8 cellular contexts compared by ENCODE assay signal in genomic region chr21:35046880-35047229, GRCh38. TPM values are rescaled to one million over a fixed set of nuclear protein-coding genes. Genes with fewer than 3 reads are reported as not detected.
DNase-seq lines count a peak whose midpoint lies in the region; ATAC-seq and TF ChIP-seq lines count a peak whose summit lies in the region.

No MANE protein-coding gene starts in this region.

- ATAC-seq in GM23338 (no peak), T-cell (replicated peaks in 1 of 4) (no peak), mucosa of descending colon (no peak)

- H3K9me2 ChIP-seq in GM23338 (ENCODE audit: insufficient read depth): no peaks in the 10 kb centered on the region; the same call in 1 of the 2 replicates

- H3K9me3 Mint-ChIP-seq in GM23338 (peaks cover 3% of the 10 kb centered on the region; the same call in 1 of the 3 replicates), T-cell (no peaks in the 10 kb centered on the region)

- H3K4me2 ChIP-seq in GM23338: no peak overlapping the region

- H3K4me1 Mint-ChIP-seq in GM23338 (peaks cover 31% of the 10 kb centered on the region), T-cell (peaks cover 80 to 88% (median 82%) of the 10 kb centered on the region in 3 donors)

- H3K27me3 ChIP-seq in GM23338 (ENCODE audit: insufficient read depth): no peaks in the 10 kb centered on the region

- H3K4me3 Mint-ChIP-seq in GM23338: no peak overlapping the region
- peak overlapping the region; percentile 88 to 99 (median 97) for H3K4me3 Mint-ChIP-seq in T-cell

- intact Hi-C loops in mucosa of descending colon (cut with DNase I, micrococcal nuclease): loop anchor here in 1 of 2 donors (10.0 kb wide), 1 partner anchor 152 kb away; no protein-coding TSS in a partner anchor

- POLR2A ChIA-PET in T-cell (lab: Charles Lee): interaction anchor here (0.6 to 2.4 kb wide), 11 partner anchors 8 to 791 kb away, joined by 3 to 7 read pairs (median 3); no protein-coding TSS in a partner anchor

- no peak overlapping the region for H3K27ac Mint-ChIP-seq in GM23338
- H3K27ac Mint-ChIP-seq in T-cell: peak overlapping the region; percentile 97 to 98

- H3K27ac ChIP-seq in GM23338 (ENCODE audit: low read depth): no peak overlapping the region
- H3K27ac ChIP-seq in skin epidermis: peak overlapping the region in 19 of 21 experiments; percentile 1 to 96 (median 80)

- no peaks in the 10 kb centered on the region for H4K20me1 ChIP-seq in GM23338 (replicated peaks; ENCODE audit: insufficient read depth)

- H3K79me2 ChIP-seq in GM23338 (replicated peaks; ENCODE audit: insufficient read depth): no peaks in the 10 kb centered on the region

- DNase-seq in GM23338 (ENCODE audit: low spot score): no peak
- no peak for DNase-seq in T-cell
- DNase-seq in fibroblast of mammary gland (ENCODE audit: low read depth): no peak
- DNase-seq in NCI-H748 (lab: John Stamatoyannopoulos, UW; ENCODE audit: unreplicated experiment): no peak
- DNase-seq in mucosa of descending colon: no peak
- DNase-seq in KBM-7: no peak
- no peak for DNase-seq in cerebellar cortex (ENCODE audit: low spot score)

- H3K9me3 ChIP-seq in mucosa of descending colon: no peaks in the 10 kb centered on the region

- no peaks in the 10 kb centered on the region for H3K36me3 Mint-ChIP-seq in GM23338 (ENCODE audit: low read depth)
- H3K36me3 Mint-ChIP-seq in T-cell: peaks cover 32% of the 10 kb centered on the region

- no peaks in the 10 kb centered on the region for H3F3A ChIP-seq in GM23338 (replicated peaks; ENCODE audit: low read depth)

- TF ChIP-seq CTCF in GM23338 (conservative IDR thresholded peaks at IDR 0.05; ENCODE audit: low read depth in 2 of 2) (no peak), fibroblast of mammary gland (conservative IDR thresholded peaks at IDR 0.05; ENCODE audit: control insufficient read depth, insufficient read depth, low read depth, low read length) (no peak), mucosa of descending colon (IDR thresholded peaks at IDR 0.05) (no peak)

- peak overlapping the region; percentile 59; the same call in 1 of the 2 replicates for H2AFZ ChIP-seq in GM23338

- in situ Hi-C loops in KBM-7 (cut with MboI; ENCODE audit: low pct_unique_long_range_greater_than_20kb, low sequenced_read_pairs): no loop called here

- peaks cover 3% of the 10 kb centered on the region; the same call in 1 of the 2 replicates for H3K4me1 ChIP-seq in GM23338 (ENCODE audit: insufficient read depth)
- H3K4me1 ChIP-seq in mucosa of descending colon (ENCODE audit: low read depth): peaks cover 28% of the 10 kb centered on the region

- H3K36me3 ChIP-seq in GM23338 (ENCODE audit: insufficient read depth): no peaks in the 10 kb centered on the region
- H3K36me3 ChIP-seq in mucosa of descending colon (ENCODE audit: low read depth): no peaks in the 10 kb centered on the region

- H3K27me3 Mint-ChIP-seq in GM23338 (ENCODE audit: insufficient read depth, low read depth, poor library complexity) (peaks cover 6% of the 10 kb centered on the region), T-cell (no peaks in the 10 kb centered on the region)

- CTCF ChIA-PET in T-cell (lab: Charles Lee): interaction anchor here (0.6 to 1.8 kb wide), 10 partner anchors 18 to 151 kb away, joined by 3 to 9 read pairs (median 4); no protein-coding TSS in a partner anchor

- H3K4me3 ChIP-seq in GM23338 (no peak overlapping the region), fibroblast of mammary gland (ENCODE audit: control insufficient read depth, low read depth, low read length) (peak overlapping the region; percentile 13), skin epidermis (peak overlapping the region; percentile 14 to 48 (median 39)), mucosa of descending colon (no peak overlapping the region)

TF ChIP-seq in GM23338, 12 proteins besides CTCF, POLR2A, EP300 and RAD21 (continues in another document):
- TF ChIP-seq EZH2phosphoT487 (IDR thresholded peaks at IDR 0.05; ENCODE audit: unreplicated experiment) (no peak), ZNF462 (CRISPR knock-in tag; IDR thresholded peaks at IDR 0.05) (no peak), EZH2 (IDR thresholded peaks at IDR 0.05; ENCODE audit: low read depth, unreplicated experiment) (no peak), ZNF331 (CRISPR knock-in tag; IDR thresholded peaks at IDR 0.05; ENCODE audit: low read depth) (no peak), CREB1 (CRISPR knock-in tag; IDR thresholded peaks at IDR 0.05; ENCODE audit: low read depth) (no peak), ETS1 (IDR thresholded peaks at IDR 0.05) (no peak), JUNB (IDR thresholded peaks at IDR 0.05; ENCODE audit: unreplicated experiment) (no peak), POLR2AphosphoS5 (IDR thresholded peaks at IDR 0.05; ENCODE audit: low read depth) (no peak), NANOG (IDR thresholded peaks at IDR 0.05; ENCODE audit: borderline replicate concordance) (no peak), ZNF114 (CRISPR knock-in tag; IDR thresholded peaks at IDR 0.05) (no peak), STAT1 (IDR thresholded peaks at IDR 0.05; ENCODE audit: unreplicated experiment) (no peak)

RNA-seq across cellular contexts. Expression of gene RUNX1, which starts 2.2 kb away (rescaled TPM):
- total RNA-seq in GM23338 (2014; rRNA removed; shearing (Covaris generic)): 0.23 and 1.1 TPM in 2 replicates
- polyA plus RNA-seq in GM23338 (2016; fragmentation: Nextera tagmentation; extraction: Ambion mirVana): 0.29 and 0.31 TPM in 2 replicates
- total RNA-seq in T-cell (100 to 1,000 TPM in 3 of 5 donors, 10 to 100 TPM in 2; 87.0 to 117 (median 104) TPM), mucosa of descending colon (10 to 100 TPM; 16.5 to 29.4 (median 24.0) TPM)

Comparison
In these comparisons a context has a peak if more than half of its experiments do, and no peak if none do; other contexts are left out.
1. H3K4me3 ChIP-seq: peak in fibroblast of mammary gland (single experiment) and skin epidermis (7 of 7); none in GM23338 (single experiment) and mucosa of descending colon (single experiment).